19 cellular contexts compared by ENCODE assay signal in the genomic region with DNA sequence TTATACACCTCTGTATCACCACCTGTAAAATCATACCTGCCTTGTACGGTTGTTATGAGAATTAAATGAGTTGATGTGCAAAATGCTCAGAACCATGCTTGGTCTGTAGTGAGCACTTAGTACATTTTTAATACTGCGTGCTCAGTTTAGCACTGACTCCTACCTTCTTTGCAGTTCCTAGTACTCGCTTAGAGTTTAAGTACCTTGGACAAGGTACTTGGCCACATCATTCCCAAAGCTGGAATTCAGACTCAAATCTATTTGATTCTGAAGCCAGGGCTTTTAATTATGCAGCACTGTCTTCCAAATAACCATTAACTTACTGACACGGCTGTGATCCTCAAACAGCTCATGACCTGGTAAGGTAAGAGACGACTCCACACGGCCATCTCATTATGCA.
DNase-seq lines count a peak whose midpoint lies in the region; ATAC-seq and TF ChIP-seq lines count a peak whose summit lies in the region.
"Had no signal": no experiment of that assay in that cellular context is flagged by ENCODE, and none has a peak within 500 bp of the region (broad histone marks: within the 10 kb centered on the region; RNA-seq: fewer than 3 reads in every experiment).

No MANE protein-coding gene starts in this region.

- H3K27ac ChIP-seq in GM23338 (ENCODE audit: low read depth), result no peak overlapping the region
- H3K27ac ChIP-seq: GM23248 had no signal

- H3K36me3 ChIP-seq in GM23338 (ENCODE audit: insufficient read depth), result no peaks in the 10 kb centered on the region

- no peak overlapping the region for H3K4me3 Mint-ChIP-seq in GM23338
- H3K4me3 Mint-ChIP-seq: CD4-positive, alpha-beta memory T cell; H9; HFFc6 had no signal

- no peak overlapping the region for H3K4me3 ChIP-seq in GM23338
- H3K4me3 ChIP-seq: GM23248 had no signal

- no peaks in the 10 kb centered on the region for H3K79me2 ChIP-seq in GM23338 (replicated peaks; ENCODE audit: insufficient read depth)

- DNase-seq in GM23338 (ENCODE audit: low spot score), result no peak
- DNase-seq in astrocyte of the hippocampus (ENCODE audit: low read depth, low spot score), result peak; percentile 30
- peak; percentile 4 for DNase-seq in kidney tubule cell (ENCODE audit: low spot score)
- no peak for DNase-seq in activated CD8-positive, alpha-beta memory T cell treated with anti-CD3 and anti-CD28 coated beads, Interleukin-2, amount 50 U/mL, for 48 hours
- DNase-seq in omental fat pad (ENCODE audit: low spot score), result no peak
- DNase-seq in activated effector memory CD4-positive, alpha-beta T cell treated with anti-CD3 and anti-CD28 coated beads, Interleukin-2, amount 50 U/mL, for 16 hours, result no peak
- DNase-seq: 8988T; C1 segment of cervical spinal cord; Calu3; CD4-positive, alpha-beta memory T cell; COR-L47; DMS53; DMS79 treated with DMSO at 0.1 percent for 48 hours; GF-D8; GM23248; H9; HFFc6 had no signal

- no peaks in the 10 kb centered on the region for H3K4me1 ChIP-seq in GM23338 (ENCODE audit: insufficient read depth)

- H3K27me3 Mint-ChIP-seq in GM23338 (ENCODE audit: insufficient read depth, low read depth, poor library complexity), result peaks cover 10% of the 10 kb centered on the region

- H3K9me2 ChIP-seq in GM23338 (ENCODE audit: insufficient read depth), result peaks cover 1% of the 10 kb centered on the region

- H3K4me1 Mint-ChIP-seq in GM23338, result no peaks in the 10 kb centered on the region
- H3K4me1 Mint-ChIP-seq: CD4-positive, alpha-beta memory T cell; H9 had no signal

- TF ChIP-seq CTCF in GM23338 (conservative IDR thresholded peaks at IDR 0.05; ENCODE audit: low read depth in 2 of 2) (no peak), omental fat pad (IDR thresholded peaks at IDR 0.05) (no peak)

- no peak overlapping the region for H3K27ac Mint-ChIP-seq in GM23338
- H3K27ac Mint-ChIP-seq: CD4-positive, alpha-beta memory T cell; H9; HFFc6 had no signal

- H3F3A ChIP-seq in GM23338 (replicated peaks; ENCODE audit: low read depth), result no peaks in the 10 kb centered on the region

- ATAC-seq in GM23338 (no peak), omental fat pad (ENCODE audit: low FRiP score) (no peak), GM19023 (IDR thresholded peaks at IDR 0.05; ENCODE audit: unreplicated experiment) (no peak)
- ATAC-seq: HCT116 had no signal

- no peaks in the 10 kb centered on the region for H4K20me1 ChIP-seq in GM23338 (replicated peaks; ENCODE audit: insufficient read depth)

- H3K4me2 ChIP-seq in GM23338, result no peak overlapping the region

- no peaks in the 10 kb centered on the region for H3K36me3 Mint-ChIP-seq in GM23338 (ENCODE audit: low read depth)
- H3K36me3 Mint-ChIP-seq: CD4-positive, alpha-beta memory T cell had no signal

- H2AFZ ChIP-seq in GM23338, result no peak overlapping the region
- H2AFZ ChIP-seq: GM23248 had no signal

- no peaks in the 10 kb centered on the region for H3K27me3 ChIP-seq in GM23338 (ENCODE audit: insufficient read depth)

- no peaks in the 10 kb centered on the region for H3K9me3 Mint-ChIP-seq in GM23338
- H3K9me3 Mint-ChIP-seq: H9 had no signal

TF ChIP-seq in GM23338, 12 proteins besides CTCF, POLR2A, EP300 and RAD21:
- TF ChIP-seq JUNB (IDR thresholded peaks at IDR 0.05; ENCODE audit: unreplicated experiment), result no peak
- no peak for TF ChIP-seq POLR2AphosphoS5 (IDR thresholded peaks at IDR 0.05; ENCODE audit: low read depth)
- TF ChIP-seq, protein P1, sequence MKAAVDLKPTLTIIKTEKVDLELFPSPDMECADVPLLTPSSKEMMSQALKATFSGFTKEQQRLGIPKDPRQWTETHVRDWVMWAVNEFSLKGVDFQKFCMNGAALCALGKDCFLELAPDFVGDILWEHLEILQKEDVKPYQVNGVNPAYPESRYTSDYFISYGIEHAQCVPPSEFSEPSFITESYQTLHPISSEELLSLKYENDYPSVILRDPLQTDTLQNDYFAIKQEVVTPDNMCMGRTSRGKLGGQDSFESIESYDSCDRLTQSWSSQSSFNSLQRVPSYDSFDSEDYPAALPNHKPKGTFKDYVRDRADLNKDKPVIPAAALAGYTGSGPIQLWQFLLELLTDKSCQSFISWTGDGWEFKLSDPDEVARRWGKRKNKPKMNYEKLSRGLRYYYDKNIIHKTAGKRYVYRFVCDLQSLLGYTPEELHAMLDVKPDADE (IDR thresholded peaks at IDR 0.05), result no peak
- no peak for TF ChIP-seq STAT1 (IDR thresholded peaks at IDR 0.05; ENCODE audit: unreplicated experiment)
- TF ChIP-seq, protein P2, sequence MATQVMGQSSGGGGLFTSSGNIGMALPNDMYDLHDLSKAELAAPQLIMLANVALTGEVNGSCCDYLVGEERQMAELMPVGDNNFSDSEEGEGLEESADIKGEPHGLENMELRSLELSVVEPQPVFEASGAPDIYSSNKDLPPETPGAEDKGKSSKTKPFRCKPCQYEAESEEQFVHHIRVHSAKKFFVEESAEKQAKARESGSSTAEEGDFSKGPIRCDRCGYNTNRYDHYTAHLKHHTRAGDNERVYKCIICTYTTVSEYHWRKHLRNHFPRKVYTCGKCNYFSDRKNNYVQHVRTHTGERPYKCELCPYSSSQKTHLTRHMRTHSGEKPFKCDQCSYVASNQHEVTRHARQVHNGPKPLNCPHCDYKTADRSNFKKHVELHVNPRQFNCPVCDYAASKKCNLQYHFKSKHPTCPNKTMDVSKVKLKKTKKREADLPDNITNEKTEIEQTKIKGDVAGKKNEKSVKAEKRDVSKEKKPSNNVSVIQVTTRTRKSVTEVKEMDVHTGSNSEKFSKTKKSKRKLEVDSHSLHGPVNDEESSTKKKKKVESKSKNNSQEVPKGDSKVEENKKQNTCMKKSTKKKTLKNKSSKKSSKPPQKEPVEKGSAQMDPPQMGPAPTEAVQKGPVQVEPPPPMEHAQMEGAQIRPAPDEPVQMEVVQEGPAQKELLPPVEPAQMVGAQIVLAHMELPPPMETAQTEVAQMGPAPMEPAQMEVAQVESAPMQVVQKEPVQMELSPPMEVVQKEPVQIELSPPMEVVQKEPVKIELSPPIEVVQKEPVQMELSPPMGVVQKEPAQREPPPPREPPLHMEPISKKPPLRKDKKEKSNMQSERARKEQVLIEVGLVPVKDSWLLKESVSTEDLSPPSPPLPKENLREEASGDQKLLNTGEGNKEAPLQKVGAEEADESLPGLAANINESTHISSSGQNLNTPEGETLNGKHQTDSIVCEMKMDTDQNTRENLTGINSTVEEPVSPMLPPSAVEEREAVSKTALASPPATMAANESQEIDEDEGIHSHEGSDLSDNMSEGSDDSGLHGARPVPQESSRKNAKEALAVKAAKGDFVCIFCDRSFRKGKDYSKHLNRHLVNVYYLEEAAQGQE (IDR thresholded peaks at IDR 0.05; ENCODE audit: unreplicated experiment), result peak; percentile 51
- TF ChIP-seq CREB1 (CRISPR knock-in tag; IDR thresholded peaks at IDR 0.05; ENCODE audit: low read depth), result no peak
TF ChIP-seq in GM23338: peak in this region for 1.

Comparison
In these comparisons a context has a peak if more than half of its experiments do, and no peak if none do; other contexts are left out.
1. DNase-seq: peak in astrocyte of the hippocampus (single experiment) and kidney tubule cell (single experiment); none in GM23338 (single experiment), activated CD8-positive, alpha-beta memory T cell treated with anti-CD3 and anti-CD28 coated beads, Interleukin-2, amount 50 U/mL, for 48 hours (single experiment), omental fat pad (single experiment) and activated effector memory CD4-positive, alpha-beta T cell treated with anti-CD3 and anti-CD28 coated beads, Interleukin-2, amount 50 U/mL, for 16 hours (single experiment).